12 cellular contexts compared by ENCODE assay signal in genomic region chr4:108058685-108059440, GRCh38.
DNase-seq lines count a peak whose midpoint lies in the region; ATAC-seq lines count a peak whose summit lies in the region.
"Had no signal": no experiment of that assay in that cellular context is flagged by ENCODE, and none has a peak within 500 bp of the region (broad histone marks: within the 10 kb centered on the region; RNA-seq: fewer than 3 reads in every experiment).

No MANE protein-coding gene starts in this region.

- peaks cover 5% of the 10 kb centered on the region for H3K4me1 ChIP-seq in mesenchymal stem cell (ENCODE audit: control insufficient read depth, insufficient read depth, low read depth, low read length)

- no peak overlapping the region for H2AK5ac ChIP-seq in mesenchymal stem cell (ENCODE audit: low read length, severe bottlenecking)

- peak overlapping the region; percentile 47 to 72 for H3K18ac ChIP-seq in mesenchymal stem cell (ENCODE audit: low read depth in 1 of 2, low read length in 2 of 2)

- DNase-seq in COLO829 (ENCODE audit: low spot score), result peak; percentile 99
- DNase-seq in HT1080 (ENCODE audit: low read depth), result peak; percentile 38
- DNase-seq in activated T-helper 1 cell treated with anti-CD3 and anti-CD28 coated beads, Interleukin-12 subunit alpha, Interleukin-12 subunit beta, Interleukin-2, Interleukin-4 antibody, amounts not matched to agents 30 ng/mL and 10 ng/mL and 1 ng/mL, durations not matched to agents 14 hours and 24 hours and 36 hours (ENCODE audit: low spot score), result no peak
- DNase-seq in mesenchymal stem cell, result peak; percentile 94
- no peak for DNase-seq in stimulated activated effector memory CD8-positive, alpha-beta T cell treated with anti-CD3 and anti-CD28 coated beads, Interleukin-12 subunit alpha, Interleukin-12 subunit beta, amount 100 ng/mL, for 72 hours (ENCODE audit: low spot score in 2 of 2)
- DNase-seq in hypothalamus (lab: John Stamatoyannopoulos, UW), result no peak
- DNase-seq in Ammon's horn (ENCODE audit: low spot score), result no peak
- DNase-seq: activated CD4-positive, alpha-beta T cell treated with anti-CD3 and anti-CD28 coated beads, Interleukin-2, amount 50 U/mL, for 4 hours; central memory CD4-positive, alpha-beta T cell; glutamatergic neuron; mucosa of descending colon had no signal

- no peak overlapping the region for H4K91ac ChIP-seq in mesenchymal stem cell (ENCODE audit: low read length)

- H3K27ac ChIP-seq in mesenchymal stem cell (ENCODE audit: low read length, poor library complexity, severe bottlenecking), result no peak overlapping the region

- H2AFZ ChIP-seq in mesenchymal stem cell (ENCODE audit: low read depth, low read length), result no peak overlapping the region

- H3K9me3 Mint-ChIP-seq in activated T-helper 1 cell treated with anti-CD3 and anti-CD28 coated beads, Interleukin-12 subunit alpha, Interleukin-12 subunit beta, Interleukin-2, Interleukin-4 antibody, amounts not matched to agents 30 ng/mL and 10 ng/mL and 1 ng/mL, durations not matched to agents 14 hours and 24 hours and 36 hours, result no peaks in the 10 kb centered on the region
- no peaks in the 10 kb centered on the region for H3K9me3 Mint-ChIP-seq in stimulated activated effector memory CD8-positive, alpha-beta T cell treated with anti-CD3 and anti-CD28 coated beads, Interleukin-12 subunit alpha, Interleukin-12 subunit beta, amount 100 ng/mL, for 72 hours

- H3K4me3 ChIP-seq in mesenchymal stem cell (ENCODE audit: insufficient read depth in 1 of 2, low read depth in 1 of 2, low read length in 2 of 2), result no peak overlapping the region
- H3K4me3 ChIP-seq: mucosa of descending colon had no signal

- H3K79me1 ChIP-seq in mesenchymal stem cell (replicated peaks; ENCODE audit: low read length, poor library complexity, severe bottlenecking), result no peaks in the 10 kb centered on the region

- peaks cover 60% of the 10 kb centered on the region for H3K4me1 Mint-ChIP-seq in activated T-helper 1 cell treated with anti-CD3 and anti-CD28 coated beads, Interleukin-12 subunit alpha, Interleukin-12 subunit beta, Interleukin-2, Interleukin-4 antibody, amounts not matched to agents 30 ng/mL and 10 ng/mL and 1 ng/mL, durations not matched to agents 14 hours and 24 hours and 36 hours (ENCODE audit: low read depth)
- no peaks in the 10 kb centered on the region for H3K4me1 Mint-ChIP-seq in stimulated activated effector memory CD8-positive, alpha-beta T cell treated with anti-CD3 and anti-CD28 coated beads, Interleukin-12 subunit alpha, Interleukin-12 subunit beta, amount 100 ng/mL, for 72 hours

- H2BK15ac ChIP-seq in mesenchymal stem cell (ENCODE audit: low read depth, poor library complexity, severe bottlenecking), result no peak overlapping the region

- H3K4ac ChIP-seq in mesenchymal stem cell (ENCODE audit: low read depth in 1 of 2, low read length in 2 of 2), result peak overlapping the region in 1 of 2 experiments; percentile 49

- no peaks in the 10 kb centered on the region for H3K9me3 ChIP-seq in mesenchymal stem cell (ENCODE audit: control insufficient read depth, low read length)
- H3K9me3 ChIP-seq: mucosa of descending colon had no signal

- no peak overlapping the region for H3K4me3 Mint-ChIP-seq in activated T-helper 1 cell treated with anti-CD3 and anti-CD28 coated beads, Interleukin-12 subunit alpha, Interleukin-12 subunit beta, Interleukin-2, Interleukin-4 antibody, amounts not matched to agents 30 ng/mL and 10 ng/mL and 1 ng/mL, durations not matched to agents 14 hours and 24 hours and 36 hours
- no peak overlapping the region for H3K4me3 Mint-ChIP-seq in stimulated activated effector memory CD8-positive, alpha-beta T cell treated with anti-CD3 and anti-CD28 coated beads, Interleukin-12 subunit alpha, Interleukin-12 subunit beta, amount 100 ng/mL, for 72 hours

- H3K23ac ChIP-seq in mesenchymal stem cell (ENCODE audit: low read length in 2 of 2), result no peak overlapping the region

- no peak overlapping the region for H3K4me2 ChIP-seq in mesenchymal stem cell (ENCODE audit: low read length, poor library complexity, severe bottlenecking)

- peak overlapping the region; percentile 21 for H3K27ac Mint-ChIP-seq in activated T-helper 1 cell treated with anti-CD3 and anti-CD28 coated beads, Interleukin-12 subunit alpha, Interleukin-12 subunit beta, Interleukin-2, Interleukin-4 antibody, amounts not matched to agents 30 ng/mL and 10 ng/mL and 1 ng/mL, durations not matched to agents 14 hours and 24 hours and 36 hours
- no peak overlapping the region for H3K27ac Mint-ChIP-seq in stimulated activated effector memory CD8-positive, alpha-beta T cell treated with anti-CD3 and anti-CD28 coated beads, Interleukin-12 subunit alpha, Interleukin-12 subunit beta, amount 100 ng/mL, for 72 hours

- H4K8ac ChIP-seq in mesenchymal stem cell (ENCODE audit: low read length), result no peak overlapping the region

- no peak overlapping the region for H3K14ac ChIP-seq in mesenchymal stem cell (ENCODE audit: low read length in 2 of 2)

- H2BK5ac ChIP-seq in mesenchymal stem cell (ENCODE audit: low read depth, low read length, poor library complexity, severe bottlenecking), result no peak overlapping the region

- peaks cover 0 to 6% of the 10 kb centered on the region in 2 experiments for H3K27me3 ChIP-seq in mesenchymal stem cell (ENCODE audit: control insufficient read depth in 1 of 2, insufficient read depth in 1 of 2, low read length in 2 of 2)

- peak overlapping the region; percentile 58 for H2BK120ac ChIP-seq in mesenchymal stem cell (ENCODE audit: low read depth, low read length)

- WGBS in mesenchymal stem cell, result 51% methylated on average over 7 of the region's 11 CpGs

- ATAC-seq in stimulated activated effector memory CD8-positive, alpha-beta T cell treated with anti-CD3 and anti-CD28 coated beads, Interleukin-12 subunit alpha, Interleukin-12 subunit beta, amount 100 ng/mL, for 72 hours, result no peak
- no peak for ATAC-seq in GM18520 (IDR thresholded peaks at IDR 0.05; ENCODE audit: unreplicated experiment)
- ATAC-seq: mucosa of descending colon had no signal

- peak overlapping the region in 1 of 2 experiments; percentile 97 for H2BK12ac ChIP-seq in mesenchymal stem cell (ENCODE audit: low read length in 2 of 2)

- intact Hi-C loops in activated T-helper 1 cell treated with anti-CD3 and anti-CD28 coated beads, Interleukin-12 subunit alpha, Interleukin-12 subunit beta, Interleukin-2, Interleukin-4 antibody, amounts not matched to agents 30 ng/mL and 10 ng/mL and 1 ng/mL, durations not matched to agents 14 hours and 24 hours and 36 hours (cut with micrococcal nuclease), result no loop called here

- peaks cover 37% of the 10 kb centered on the region for H3K36me3 Mint-ChIP-seq in activated T-helper 1 cell treated with anti-CD3 and anti-CD28 coated beads, Interleukin-12 subunit alpha, Interleukin-12 subunit beta, Interleukin-2, Interleukin-4 antibody, amounts not matched to agents 30 ng/mL and 10 ng/mL and 1 ng/mL, durations not matched to agents 14 hours and 24 hours and 36 hours (ENCODE audit: low read depth)
- no peaks in the 10 kb centered on the region for H3K36me3 Mint-ChIP-seq in stimulated activated effector memory CD8-positive, alpha-beta T cell treated with anti-CD3 and anti-CD28 coated beads, Interleukin-12 subunit alpha, Interleukin-12 subunit beta, amount 100 ng/mL, for 72 hours

- H3K27me3 Mint-ChIP-seq in activated T-helper 1 cell treated with anti-CD3 and anti-CD28 coated beads, Interleukin-12 subunit alpha, Interleukin-12 subunit beta, Interleukin-2, Interleukin-4 antibody, amounts not matched to agents 30 ng/mL and 10 ng/mL and 1 ng/mL, durations not matched to agents 14 hours and 24 hours and 36 hours (ENCODE audit: insufficient read depth), result no peaks in the 10 kb centered on the region

- H3K9ac ChIP-seq in mesenchymal stem cell (ENCODE audit: low read length), result no peak overlapping the region

- no peaks in the 10 kb centered on the region for H3K36me3 ChIP-seq in mesenchymal stem cell (ENCODE audit: control insufficient read depth in 1 of 2, insufficient read depth in 2 of 2, low read depth in 1 of 2, low read length in 2 of 2)

Comparison
In these comparisons a context has a peak if more than half of its experiments do, and no peak if none do; other contexts are left out.
1. DNase-seq: peak in COLO829 (single experiment), HT1080 (single experiment) and mesenchymal stem cell (single experiment); none in activated T-helper 1 cell treated with anti-CD3 and anti-CD28 coated beads, Interleukin-12 subunit alpha, Interleukin-12 subunit beta, Interleukin-2, Interleukin-4 antibody, amounts not matched to agents 30 ng/mL and 10 ng/mL and 1 ng/mL, durations not matched to agents 14 hours and 24 hours and 36 hours (single experiment), stimulated activated effector memory CD8-positive, alpha-beta T cell treated with anti-CD3 and anti-CD28 coated beads, Interleukin-12 subunit alpha, Interleukin-12 subunit beta, amount 100 ng/mL, for 72 hours (0 of 2), hypothalamus (0 of 51) and Ammon's horn (single experiment).